20 cellular contexts compared by ENCODE assay signal in the genomic region with DNA sequence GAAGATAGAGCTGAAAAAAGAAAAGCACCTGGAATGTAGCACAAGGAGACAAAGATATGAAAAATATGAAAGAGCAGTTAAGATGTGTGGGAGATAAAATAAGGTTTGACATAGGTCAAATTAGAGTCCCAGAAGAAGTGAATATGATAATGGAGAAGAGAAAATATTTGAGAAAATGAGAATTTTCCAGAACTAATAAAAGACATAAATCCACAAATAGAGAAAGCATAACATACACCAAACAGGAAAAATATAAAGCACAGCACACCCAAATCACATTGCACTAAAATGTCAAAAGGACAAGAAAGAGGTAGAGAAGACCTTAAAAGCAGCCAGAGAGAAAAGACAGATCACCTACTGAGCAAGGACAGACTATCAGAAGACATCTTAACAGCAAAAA.
"Had no signal": no experiment of that assay in that cellular context is flagged by ENCODE, and none has a peak within 500 bp of the region (broad histone marks: within the 10 kb centered on the region; RNA-seq: fewer than 3 reads in every experiment).

No MANE protein-coding gene starts in this region.

- ATAC-seq: gastroesophageal sphincter; left lobe of liver; mucosa of descending colon; naive thymus-derived CD8-positive, alpha-beta T cell; sciatic nerve; stimulated activated memory B cell treated with anti-CD40 and anti-IgM and Interleukin-4, amounts not matched to agents 10 μg/mL and 1 μg/mL and 100 μg/mL, for 72 hours had no signal

- H3K27me3 Mint-ChIP-seq: naive thymus-derived CD8-positive, alpha-beta T cell; stimulated activated memory B cell treated with anti-CD40 and anti-IgM and Interleukin-4, amounts not matched to agents 10 μg/mL and 1 μg/mL and 100 μg/mL, for 72 hours; type B pancreatic cell had no signal

- DNase-seq: effector memory CD4-positive, alpha-beta T cell; foreskin fibroblast; glutamatergic neuron; islet precursor cell; mammary epithelial cell; mucosa of descending colon; naive thymus-derived CD8-positive, alpha-beta T cell; posterior cingulate gyrus; spleen; stimulated activated CD4-positive, alpha-beta T cell treated with anti-CD3 and anti-CD28 coated beads, Interleukin-15, amount 100 ng/mL, for 24 hours; stimulated activated CD4-positive, alpha-beta T cell treated with anti-CD3 and anti-CD28 coated beads, Interleukin-1b, Interleukin-23, amount 100 ng/mL, for 48 hours; stimulated activated CD4-positive, alpha-beta T cell treated with anti-CD3 and anti-CD28 coated beads, Interleukin-4, amount 100 ng/mL, for 24 hours; thyroid gland had no signal

- H3K27ac Mint-ChIP-seq: stimulated activated memory B cell treated with anti-CD40 and anti-IgM and Interleukin-4, amounts not matched to agents 10 μg/mL and 1 μg/mL and 100 μg/mL, for 72 hours; type B pancreatic cell had no signal

- H3K9me3 Mint-ChIP-seq: naive thymus-derived CD8-positive, alpha-beta T cell; type B pancreatic cell had no signal

- H3K4me3 ChIP-seq: esophagus muscularis mucosa, gastroesophageal sphincter, mucosa of descending colon, spleen, suprapubic skin, thyroid gland had no signal

- H3K4me3 Mint-ChIP-seq: naive thymus-derived CD8-positive, alpha-beta T cell; stimulated activated memory B cell treated with anti-CD40 and anti-IgM and Interleukin-4, amounts not matched to agents 10 μg/mL and 1 μg/mL and 100 μg/mL, for 72 hours; type B pancreatic cell had no signal
